ENCODE assay signal across 1 cellular context in genomic region chr22:40613025-40613424, GRCh38.
TF ChIP-seq lines count a peak whose summit lies in the region.

No MANE protein-coding gene starts in this region.

TF ChIP-seq in A549, 52 proteins besides CTCF, POLR2A, EP300 and RAD21 (continued from another document):
- TF ChIP-seq RARB (CRISPR knock-in tag; IDR thresholded peaks at IDR 0.05) (no peak), ESRRA (IDR thresholded peaks at IDR 0.05; ENCODE audit: borderline replicate concordance, low read length) (no peak), BHLHE40 (IDR thresholded peaks at IDR 0.05; ENCODE audit: low read depth, low read length) (no peak), RCOR1 (IDR thresholded peaks at IDR 0.05; ENCODE audit: low read depth, low read length) (no peak)
